1 cellular context compared by ENCODE assay signal in the genomic region with DNA sequence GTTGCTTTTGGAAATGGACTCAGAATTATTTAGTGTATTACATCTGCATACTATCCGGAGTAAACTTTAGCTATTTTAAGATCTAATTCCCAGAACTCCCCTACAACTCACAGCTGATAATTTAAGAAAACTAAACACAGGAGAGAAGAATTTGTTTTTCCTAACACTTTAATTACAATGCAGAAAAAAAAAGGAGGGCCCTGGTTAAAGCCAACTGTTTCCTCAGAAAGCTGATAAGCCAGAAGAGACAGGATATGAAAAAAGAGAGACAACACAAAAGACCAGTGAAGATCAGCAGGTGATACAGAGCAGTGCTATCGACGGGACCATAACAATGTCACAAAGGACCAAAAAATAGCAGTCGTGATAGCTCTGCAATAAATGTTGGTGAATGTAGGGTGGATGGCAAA.
TF ChIP-seq lines count a peak whose summit lies in the region.

No MANE protein-coding gene starts in this region.

TF ChIP-seq in K562, 482 proteins besides CTCF, POLR2A, EP300 and RAD21 (continued from another document and continues in another):
- TF ChIP-seq, protein P1, sequence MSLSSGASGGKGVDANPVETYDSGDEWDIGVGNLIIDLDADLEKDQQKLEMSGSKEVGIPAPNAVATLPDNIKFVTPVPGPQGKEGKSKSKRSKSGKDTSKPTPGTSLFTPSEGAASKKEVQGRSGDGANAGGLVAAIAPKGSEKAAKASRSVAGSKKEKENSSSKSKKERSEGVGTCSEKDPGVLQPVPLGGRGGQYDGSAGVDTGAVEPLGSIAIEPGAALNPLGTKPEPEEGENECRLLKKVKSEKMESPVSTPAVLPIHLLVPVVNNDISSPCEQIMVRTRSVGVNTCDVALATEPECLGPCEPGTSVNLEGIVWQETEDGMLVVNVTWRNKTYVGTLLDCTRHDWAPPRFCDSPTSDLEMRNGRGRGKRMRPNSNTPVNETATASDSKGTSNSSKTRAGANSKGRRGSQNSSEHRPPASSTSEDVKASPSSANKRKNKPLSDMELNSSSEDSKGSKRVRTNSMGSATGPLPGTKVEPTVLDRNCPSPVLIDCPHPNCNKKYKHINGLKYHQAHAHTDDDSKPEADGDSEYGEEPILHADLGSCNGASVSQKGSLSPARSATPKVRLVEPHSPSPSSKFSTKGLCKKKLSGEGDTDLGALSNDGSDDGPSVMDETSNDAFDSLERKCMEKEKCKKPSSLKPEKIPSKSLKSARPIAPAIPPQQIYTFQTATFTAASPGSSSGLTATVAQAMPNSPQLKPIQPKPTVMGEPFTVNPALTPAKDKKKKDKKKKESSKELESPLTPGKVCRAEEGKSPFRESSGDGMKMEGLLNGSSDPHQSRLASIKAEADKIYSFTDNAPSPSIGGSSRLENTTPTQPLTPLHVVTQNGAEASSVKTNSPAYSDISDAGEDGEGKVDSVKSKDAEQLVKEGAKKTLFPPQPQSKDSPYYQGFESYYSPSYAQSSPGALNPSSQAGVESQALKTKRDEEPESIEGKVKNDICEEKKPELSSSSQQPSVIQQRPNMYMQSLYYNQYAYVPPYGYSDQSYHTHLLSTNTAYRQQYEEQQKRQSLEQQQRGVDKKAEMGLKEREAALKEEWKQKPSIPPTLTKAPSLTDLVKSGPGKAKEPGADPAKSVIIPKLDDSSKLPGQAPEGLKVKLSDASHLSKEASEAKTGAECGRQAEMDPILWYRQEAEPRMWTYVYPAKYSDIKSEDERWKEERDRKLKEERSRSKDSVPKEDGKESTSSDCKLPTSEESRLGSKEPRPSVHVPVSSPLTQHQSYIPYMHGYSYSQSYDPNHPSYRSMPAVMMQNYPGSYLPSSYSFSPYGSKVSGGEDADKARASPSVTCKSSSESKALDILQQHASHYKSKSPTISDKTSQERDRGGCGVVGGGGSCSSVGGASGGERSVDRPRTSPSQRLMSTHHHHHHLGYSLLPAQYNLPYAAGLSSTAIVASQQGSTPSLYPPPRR (CRISPR knock-in tag; IDR thresholded peaks at IDR 0.05; ENCODE audit: borderline replicate concordance) = no peak
- TF ChIP-seq NEUROD1 (IDR thresholded peaks at IDR 0.05; ENCODE audit: borderline replicate concordance, low read depth, low read length, partially characterized antibody) = no peak
- TF ChIP-seq FOXM1 (IDR thresholded peaks at IDR 0.05; ENCODE audit: low read depth) = no peak
- no peak for TF ChIP-seq FOXM1 (CRISPR knock-in tag; IDR thresholded peaks at IDR 0.05; ENCODE audit: low read depth)
- TF ChIP-seq SMAD2 (IDR thresholded peaks at IDR 0.05; ENCODE audit: low read depth, low read length) = no peak
- TF ChIP-seq GATA2 (CRISPR knock-in tag; IDR thresholded peaks at IDR 0.05) = no peak
- TF ChIP-seq, protein P2, sequence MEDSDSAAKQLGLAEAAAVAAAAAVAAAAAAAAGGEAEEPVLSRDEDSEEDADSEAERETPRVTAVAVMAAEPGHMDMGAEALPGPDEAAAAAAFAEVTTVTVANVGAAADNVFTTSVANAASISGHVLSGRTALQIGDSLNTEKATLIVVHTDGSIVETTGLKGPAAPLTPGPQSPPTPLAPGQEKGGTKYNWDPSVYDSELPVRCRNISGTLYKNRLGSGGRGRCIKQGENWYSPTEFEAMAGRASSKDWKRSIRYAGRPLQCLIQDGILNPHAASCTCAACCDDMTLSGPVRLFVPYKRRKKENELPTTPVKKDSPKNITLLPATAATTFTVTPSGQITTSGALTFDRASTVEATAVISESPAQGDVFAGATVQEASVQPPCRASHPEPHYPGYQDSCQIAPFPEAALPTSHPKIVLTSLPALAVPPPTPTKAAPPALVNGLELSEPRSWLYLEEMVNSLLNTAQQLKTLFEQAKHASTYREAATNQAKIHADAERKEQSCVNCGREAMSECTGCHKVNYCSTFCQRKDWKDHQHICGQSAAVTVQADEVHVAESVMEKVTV (CRISPR knock-in tag; IDR thresholded peaks at IDR 0.05) = no peak
- peak; percentile 75 for TF ChIP-seq ZNF384 (IDR thresholded peaks at IDR 0.05; ENCODE audit: low read depth, low read length)
- no peak for TF ChIP-seq ZNF766 (CRISPR knock-in tag; conservative IDR thresholded peaks at IDR 0.05)
- TF ChIP-seq ZBED1 (IDR thresholded peaks at IDR 0.05) = peak; percentile 45; the same call in 1 of the 2 replicates
- no peak for TF ChIP-seq ZBTB7A (IDR thresholded peaks at IDR 0.05; ENCODE audit: borderline replicate concordance, control insufficient read depth, low read depth, low read length)
- TF ChIP-seq, protein P3, sequence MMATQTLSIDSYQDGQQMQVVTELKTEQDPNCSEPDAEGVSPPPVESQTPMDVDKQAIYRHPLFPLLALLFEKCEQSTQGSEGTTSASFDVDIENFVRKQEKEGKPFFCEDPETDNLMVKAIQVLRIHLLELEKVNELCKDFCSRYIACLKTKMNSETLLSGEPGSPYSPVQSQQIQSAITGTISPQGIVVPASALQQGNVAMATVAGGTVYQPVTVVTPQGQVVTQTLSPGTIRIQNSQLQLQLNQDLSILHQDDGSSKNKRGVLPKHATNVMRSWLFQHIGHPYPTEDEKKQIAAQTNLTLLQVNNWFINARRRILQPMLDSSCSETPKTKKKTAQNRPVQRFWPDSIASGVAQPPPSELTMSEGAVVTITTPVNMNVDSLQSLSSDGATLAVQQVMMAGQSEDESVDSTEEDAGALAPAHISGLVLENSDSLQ (IDR thresholded peaks at IDR 0.05) = peak; percentile 27; the same call in 1 of the 2 replicates
- TF ChIP-seq KLF6 (CRISPR knock-in tag; IDR thresholded peaks at IDR 0.05; ENCODE audit: borderline replicate concordance) = no peak
- no peak for TF ChIP-seq PYGO2 (tag; IDR thresholded peaks at IDR 0.05)
- TF ChIP-seq, protein P4, sequence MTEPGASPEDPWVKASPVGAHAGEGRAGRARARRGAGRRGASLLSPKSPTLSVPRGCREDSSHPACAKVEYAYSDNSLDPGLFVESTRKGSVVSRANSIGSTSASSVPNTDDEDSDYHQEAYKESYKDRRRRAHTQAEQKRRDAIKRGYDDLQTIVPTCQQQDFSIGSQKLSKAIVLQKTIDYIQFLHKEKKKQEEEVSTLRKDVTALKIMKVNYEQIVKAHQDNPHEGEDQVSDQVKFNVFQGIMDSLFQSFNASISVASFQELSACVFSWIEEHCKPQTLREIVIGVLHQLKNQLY (CRISPR knock-in tag; conservative IDR thresholded peaks at IDR 0.05) = no peak
- peak; percentile 96 for TF ChIP-seq TRIM28 (IDR thresholded peaks at IDR 0.05)
- TF ChIP-seq, protein P5, sequence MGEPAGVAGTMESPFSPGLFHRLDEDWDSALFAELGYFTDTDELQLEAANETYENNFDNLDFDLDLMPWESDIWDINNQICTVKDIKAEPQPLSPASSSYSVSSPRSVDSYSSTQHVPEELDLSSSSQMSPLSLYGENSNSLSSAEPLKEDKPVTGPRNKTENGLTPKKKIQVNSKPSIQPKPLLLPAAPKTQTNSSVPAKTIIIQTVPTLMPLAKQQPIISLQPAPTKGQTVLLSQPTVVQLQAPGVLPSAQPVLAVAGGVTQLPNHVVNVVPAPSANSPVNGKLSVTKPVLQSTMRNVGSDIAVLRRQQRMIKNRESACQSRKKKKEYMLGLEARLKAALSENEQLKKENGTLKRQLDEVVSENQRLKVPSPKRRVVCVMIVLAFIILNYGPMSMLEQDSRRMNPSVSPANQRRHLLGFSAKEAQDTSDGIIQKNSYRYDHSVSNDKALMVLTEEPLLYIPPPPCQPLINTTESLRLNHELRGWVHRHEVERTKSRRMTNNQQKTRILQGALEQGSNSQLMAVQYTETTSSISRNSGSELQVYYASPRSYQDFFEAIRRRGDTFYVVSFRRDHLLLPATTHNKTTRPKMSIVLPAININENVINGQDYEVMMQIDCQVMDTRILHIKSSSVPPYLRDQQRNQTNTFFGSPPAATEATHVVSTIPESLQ (CRISPR knock-in tag; IDR thresholded peaks at IDR 0.05) = no peak
- no peak for TF ChIP-seq TGIF2 (CRISPR knock-in tag; IDR thresholded peaks at IDR 0.05)
- TF ChIP-seq ZNF146 (CRISPR knock-in tag; IDR thresholded peaks at IDR 0.05; ENCODE audit: unreplicated experiment) = no peak
- no peak for TF ChIP-seq ZNF311 (CRISPR knock-in tag; IDR thresholded peaks at IDR 0.05)
- peak; percentile 54 for TF ChIP-seq BRD9 (IDR thresholded peaks at IDR 0.05; ENCODE audit: low read depth, partially characterized antibody)
- TF ChIP-seq, protein P6, sequence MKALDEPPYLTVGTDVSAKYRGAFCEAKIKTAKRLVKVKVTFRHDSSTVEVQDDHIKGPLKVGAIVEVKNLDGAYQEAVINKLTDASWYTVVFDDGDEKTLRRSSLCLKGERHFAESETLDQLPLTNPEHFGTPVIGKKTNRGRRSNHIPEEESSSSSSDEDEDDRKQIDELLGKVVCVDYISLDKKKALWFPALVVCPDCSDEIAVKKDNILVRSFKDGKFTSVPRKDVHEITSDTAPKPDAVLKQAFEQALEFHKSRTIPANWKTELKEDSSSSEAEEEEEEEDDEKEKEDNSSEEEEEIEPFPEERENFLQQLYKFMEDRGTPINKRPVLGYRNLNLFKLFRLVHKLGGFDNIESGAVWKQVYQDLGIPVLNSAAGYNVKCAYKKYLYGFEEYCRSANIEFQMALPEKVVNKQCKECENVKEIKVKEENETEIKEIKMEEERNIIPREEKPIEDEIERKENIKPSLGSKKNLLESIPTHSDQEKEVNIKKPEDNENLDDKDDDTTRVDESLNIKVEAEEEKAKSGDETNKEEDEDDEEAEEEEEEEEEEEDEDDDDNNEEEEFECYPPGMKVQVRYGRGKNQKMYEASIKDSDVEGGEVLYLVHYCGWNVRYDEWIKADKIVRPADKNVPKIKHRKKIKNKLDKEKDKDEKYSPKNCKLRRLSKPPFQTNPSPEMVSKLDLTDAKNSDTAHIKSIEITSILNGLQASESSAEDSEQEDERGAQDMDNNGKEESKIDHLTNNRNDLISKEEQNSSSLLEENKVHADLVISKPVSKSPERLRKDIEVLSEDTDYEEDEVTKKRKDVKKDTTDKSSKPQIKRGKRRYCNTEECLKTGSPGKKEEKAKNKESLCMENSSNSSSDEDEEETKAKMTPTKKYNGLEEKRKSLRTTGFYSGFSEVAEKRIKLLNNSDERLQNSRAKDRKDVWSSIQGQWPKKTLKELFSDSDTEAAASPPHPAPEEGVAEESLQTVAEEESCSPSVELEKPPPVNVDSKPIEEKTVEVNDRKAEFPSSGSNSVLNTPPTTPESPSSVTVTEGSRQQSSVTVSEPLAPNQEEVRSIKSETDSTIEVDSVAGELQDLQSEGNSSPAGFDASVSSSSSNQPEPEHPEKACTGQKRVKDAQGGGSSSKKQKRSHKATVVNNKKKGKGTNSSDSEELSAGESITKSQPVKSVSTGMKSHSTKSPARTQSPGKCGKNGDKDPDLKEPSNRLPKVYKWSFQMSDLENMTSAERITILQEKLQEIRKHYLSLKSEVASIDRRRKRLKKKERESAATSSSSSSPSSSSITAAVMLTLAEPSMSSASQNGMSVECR (CRISPR knock-in tag; IDR thresholded peaks at IDR 0.05) = no peak
- TF ChIP-seq TEAD4 (IDR thresholded peaks at IDR 0.05; ENCODE audit: low read length) = no peak
- no peak for TF ChIP-seq TEAD4 (CRISPR knock-in tag; IDR thresholded peaks at IDR 0.05; ENCODE audit: borderline replicate concordance)
- no peak for TF ChIP-seq SREBF2 (CRISPR knock-in tag; IDR thresholded peaks at IDR 0.05)
- TF ChIP-seq ZNF644 (tag; IDR thresholded peaks at IDR 0.05; ENCODE audit: low read depth) = no peak
- no peak for TF ChIP-seq MTF1 (CRISPR knock-in tag; IDR thresholded peaks at IDR 0.05; ENCODE audit: borderline replicate concordance)
- TF ChIP-seq, protein P7, sequence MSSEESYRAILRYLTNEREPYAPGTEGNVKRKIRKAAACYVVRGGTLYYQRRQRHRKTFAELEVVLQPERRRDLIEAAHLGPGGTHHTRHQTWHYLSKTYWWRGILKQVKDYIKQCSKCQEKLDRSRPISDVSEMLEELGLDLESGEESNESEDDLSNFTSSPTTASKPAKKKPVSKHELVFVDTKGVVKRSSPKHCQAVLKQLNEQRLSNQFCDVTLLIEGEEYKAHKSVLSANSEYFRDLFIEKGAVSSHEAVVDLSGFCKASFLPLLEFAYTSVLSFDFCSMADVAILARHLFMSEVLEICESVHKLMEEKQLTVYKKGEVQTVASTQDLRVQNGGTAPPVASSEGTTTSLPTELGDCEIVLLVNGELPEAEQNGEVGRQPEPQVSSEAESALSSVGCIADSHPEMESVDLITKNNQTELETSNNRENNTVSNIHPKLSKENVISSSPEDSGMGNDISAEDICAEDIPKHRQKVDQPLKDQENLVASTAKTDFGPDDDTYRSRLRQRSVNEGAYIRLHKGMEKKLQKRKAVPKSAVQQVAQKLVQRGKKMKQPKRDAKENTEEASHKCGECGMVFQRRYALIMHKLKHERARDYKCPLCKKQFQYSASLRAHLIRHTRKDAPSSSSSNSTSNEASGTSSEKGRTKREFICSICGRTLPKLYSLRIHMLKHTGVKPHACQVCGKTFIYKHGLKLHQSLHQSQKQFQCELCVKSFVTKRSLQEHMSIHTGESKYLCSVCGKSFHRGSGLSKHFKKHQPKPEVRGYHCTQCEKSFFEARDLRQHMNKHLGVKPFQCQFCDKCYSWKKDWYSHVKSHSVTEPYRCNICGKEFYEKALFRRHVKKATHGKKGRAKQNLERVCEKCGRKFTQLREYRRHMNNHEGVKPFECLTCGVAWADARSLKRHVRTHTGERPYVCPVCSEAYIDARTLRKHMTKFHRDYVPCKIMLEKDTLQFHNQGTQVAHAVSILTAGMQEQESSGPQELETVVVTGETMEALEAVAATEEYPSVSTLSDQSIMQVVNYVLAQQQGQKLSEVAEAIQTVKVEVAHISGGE (CRISPR knock-in tag; IDR thresholded peaks at IDR 0.05) = no peak
- no peak for TF ChIP-seq SRSF1 (IDR thresholded peaks at IDR 0.05; ENCODE audit: low read depth, low read length)
- no peak for TF ChIP-seq ZFP1 (CRISPR knock-in tag; IDR thresholded peaks at IDR 0.05)
- no peak for TF ChIP-seq TAF15 (IDR thresholded peaks at IDR 0.05; ENCODE audit: low read depth, low read length)
- TF ChIP-seq RAD51 (IDR thresholded peaks at IDR 0.05; ENCODE audit: borderline replicate concordance, low read depth) = no peak
- peak; percentile 56 for TF ChIP-seq EHMT2 (IDR thresholded peaks at IDR 0.05)
- TF ChIP-seq HSF4 (CRISPR knock-in tag; IDR thresholded peaks at IDR 0.05; ENCODE audit: borderline replicate concordance) = no peak
- TF ChIP-seq, protein P8, sequence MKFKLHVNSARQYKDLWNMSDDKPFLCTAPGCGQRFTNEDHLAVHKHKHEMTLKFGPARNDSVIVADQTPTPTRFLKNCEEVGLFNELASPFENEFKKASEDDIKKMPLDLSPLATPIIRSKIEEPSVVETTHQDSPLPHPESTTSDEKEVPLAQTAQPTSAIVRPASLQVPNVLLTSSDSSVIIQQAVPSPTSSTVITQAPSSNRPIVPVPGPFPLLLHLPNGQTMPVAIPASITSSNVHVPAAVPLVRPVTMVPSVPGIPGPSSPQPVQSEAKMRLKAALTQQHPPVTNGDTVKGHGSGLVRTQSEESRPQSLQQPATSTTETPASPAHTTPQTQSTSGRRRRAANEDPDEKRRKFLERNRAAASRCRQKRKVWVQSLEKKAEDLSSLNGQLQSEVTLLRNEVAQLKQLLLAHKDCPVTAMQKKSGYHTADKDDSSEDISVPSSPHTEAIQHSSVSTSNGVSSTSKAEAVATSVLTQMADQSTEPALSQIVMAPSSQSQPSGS (CRISPR knock-in tag; IDR thresholded peaks at IDR 0.05) = no peak
- TF ChIP-seq, protein P9, sequence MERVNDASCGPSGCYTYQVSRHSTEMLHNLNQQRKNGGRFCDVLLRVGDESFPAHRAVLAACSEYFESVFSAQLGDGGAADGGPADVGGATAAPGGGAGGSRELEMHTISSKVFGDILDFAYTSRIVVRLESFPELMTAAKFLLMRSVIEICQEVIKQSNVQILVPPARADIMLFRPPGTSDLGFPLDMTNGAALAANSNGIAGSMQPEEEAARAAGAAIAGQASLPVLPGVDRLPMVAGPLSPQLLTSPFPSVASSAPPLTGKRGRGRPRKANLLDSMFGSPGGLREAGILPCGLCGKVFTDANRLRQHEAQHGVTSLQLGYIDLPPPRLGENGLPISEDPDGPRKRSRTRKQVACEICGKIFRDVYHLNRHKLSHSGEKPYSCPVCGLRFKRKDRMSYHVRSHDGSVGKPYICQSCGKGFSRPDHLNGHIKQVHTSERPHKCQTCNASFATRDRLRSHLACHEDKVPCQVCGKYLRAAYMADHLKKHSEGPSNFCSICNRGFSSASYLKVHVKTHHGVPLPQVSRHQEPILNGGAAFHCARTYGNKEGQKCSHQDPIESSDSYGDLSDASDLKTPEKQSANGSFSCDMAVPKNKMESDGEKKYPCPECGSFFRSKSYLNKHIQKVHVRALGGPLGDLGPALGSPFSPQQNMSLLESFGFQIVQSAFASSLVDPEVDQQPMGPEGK (CRISPR knock-in tag; IDR thresholded peaks at IDR 0.05; ENCODE audit: borderline replicate concordance) = no peak
